ENCODE assay signal across 23 cellular contexts in the genomic region with DNA sequence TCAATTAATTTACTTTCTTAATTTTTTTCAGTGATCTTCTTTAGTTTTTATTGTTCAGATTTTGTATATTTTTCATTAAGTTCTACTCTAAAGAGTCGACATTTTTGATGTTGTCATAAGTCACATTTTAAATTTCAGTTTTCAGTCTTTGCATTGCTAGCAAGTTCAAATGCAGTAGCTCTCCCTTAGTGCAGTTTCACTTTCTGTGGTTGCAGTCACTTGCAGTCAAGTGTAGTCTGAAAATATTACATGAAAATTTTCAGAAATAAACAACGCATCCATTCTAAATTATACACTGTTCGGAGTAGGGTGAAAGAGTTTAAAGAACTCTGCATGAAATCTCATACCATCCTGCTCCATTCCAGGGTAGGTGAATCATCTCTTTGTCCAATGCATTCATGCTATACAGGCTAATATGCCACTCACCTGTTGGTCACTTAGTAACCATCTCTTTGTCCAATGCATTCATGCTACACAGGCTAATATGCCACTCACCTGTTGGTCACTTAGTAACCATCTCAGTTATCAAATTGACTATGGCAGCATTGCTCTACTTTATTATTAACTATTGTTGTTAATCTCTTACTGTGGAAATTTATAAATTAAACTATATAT.
"Had no signal": no experiment of that assay in that cellular context is flagged by ENCODE, and none has a peak within 500 bp of the region (broad histone marks: within the 10 kb centered on the region; RNA-seq: fewer than 3 reads in every experiment).

No MANE protein-coding gene starts in this region.

- H3K36me3 ChIP-seq: colonic mucosa had no signal

- H3K4me1 ChIP-seq: colonic mucosa had no signal

- H3K27me3 ChIP-seq: colonic mucosa had no signal

- H3K27ac ChIP-seq: colonic mucosa, SK-N-MC, VCaP had no signal

- H3K4me3 ChIP-seq: colonic mucosa, K562, SK-N-MC had no signal

- ATAC-seq: activated T-cell treated with anti-CD3 and anti-CD28 coated beads, Interleukin-2, amount 50 U/mL, for 4 hours; K562; T-cell had no signal

- DNase-seq: activated CD4-positive, alpha-beta memory T cell treated with anti-CD3 and anti-CD28 coated beads for 36 hours; activated CD4-positive, alpha-beta T cell treated with anti-CD3 and anti-CD28 coated beads, Interleukin-2, amount 10 ng/mL, durations not matched to agents 7 days and 5 days; activated CD4-positive, CD25-positive, alpha-beta regulatory T cell; activated CD8-positive, alpha-beta memory T cell treated with anti-CD3 and anti-CD28 coated beads for 24 hours; activated gamma-delta T cell; activated naive CD4-positive, alpha-beta T cell treated with anti-CD3 and anti-CD28 coated beads, Interleukin-2, amount 10 ng/mL, durations not matched to agents 7 days and 5 days; activated naive CD8-positive, alpha-beta T cell treated with anti-CD3 and anti-CD28 coated beads for 36 hours; activated T-cell treated with anti-CD3 and anti-CD28 coated beads, Interleukin-2, amount 50 U/mL, for 4 hours; caudate nucleus; colonic mucosa; NCI-H1092; NCI-H1417; NCI-H2029; NCI-H2107; NCI-H510A treated with DMSO at 0.1 percent for 48 hours; NCI-H774; SHP77 treated with DMSO at 0.1 percent for 48 hours; T-cell; T-helper 2 cell; T1000 had no signal

- H3K9me3 ChIP-seq: colonic mucosa had no signal
